Comparison of ENCODE assay signal across 8 cellular contexts in genomic region chr7:5424689-5425506, GRCh38.
DNase-seq lines count a peak whose midpoint lies in the region; ATAC-seq and TF ChIP-seq lines count a peak whose summit lies in the region.

No MANE protein-coding gene starts in this region.

- H3K27ac ChIP-seq in 22Rv1 (peak overlapping the region; percentile 100), caudate nucleus (ENCODE audit: low read depth, low read length) (peak overlapping the region; percentile 99)

- DNase-seq in NOMO-1 treated with dmso at 0.1 percent for 144 hours (lab: John Stamatoyannopoulos, UW; ENCODE audit: unreplicated experiment) (peak; percentile 56), caudate nucleus (lab: John Stamatoyannopoulos, UW) (peak in 24 of 61 donors; percentile 15 to 69 (median 52)), kidney tubule cell (ENCODE audit: low spot score) (peak; percentile 56)
- no peak for DNase-seq in stimulated activated naive B cell treated with anti-CD40 and anti-IgM and Interleukin-4, amounts not matched to agents 10 μg/mL and 1 μg/mL and 100 μg/mL, for 72 hours
- DNase-seq in stimulated activated CD4-positive, alpha-beta T cell treated with anti-CD3 and anti-CD28 coated beads, Interleukin-12 subunit alpha, Interleukin-12 subunit beta, amount 100 ng/mL, for 4 hours, result no peak

- H3K9me3 ChIP-seq in ES-I3 (ENCODE audit: control insufficient read depth, insufficient read depth, low read length), result no peaks in the 10 kb centered on the region

- TF ChIP-seq CTCF in 22Rv1 (IDR thresholded peaks at IDR 0.05), result peak; percentile 17

- H3K4me1 ChIP-seq in ES-I3 (ENCODE audit: insufficient read depth, low read length), result no peaks in the 10 kb centered on the region; the same call in 1 of the 2 replicates

- ATAC-seq in stimulated activated naive B cell treated with anti-CD40 and anti-IgM and Interleukin-4, amounts not matched to agents 10 μg/mL and 1 μg/mL and 100 μg/mL, for 72 hours (replicated peaks), result no peak
- ATAC-seq in GM19023 (IDR thresholded peaks at IDR 0.05; ENCODE audit: unreplicated experiment), result no peak

- H3K27me3 Mint-ChIP-seq in stimulated activated naive B cell treated with anti-CD40 and anti-IgM and Interleukin-4, amounts not matched to agents 10 μg/mL and 1 μg/mL and 100 μg/mL, for 72 hours, result peaks cover 45 to 75% of the 10 kb centered on the region in 2 donors

- peaks cover 0 to 2% of the 10 kb centered on the region in 2 donors for H3K36me3 Mint-ChIP-seq in stimulated activated naive B cell treated with anti-CD40 and anti-IgM and Interleukin-4, amounts not matched to agents 10 μg/mL and 1 μg/mL and 100 μg/mL, for 72 hours

- peak overlapping the region; percentile 84 for H3K9ac ChIP-seq in ES-I3 (ENCODE audit: low read depth, low read length)

- no peaks in the 10 kb centered on the region for H3K36me3 ChIP-seq in ES-I3 (ENCODE audit: insufficient read depth, low read length)

- peak overlapping the region; percentile 88 for H3K27ac Mint-ChIP-seq in stimulated activated naive B cell treated with anti-CD40 and anti-IgM and Interleukin-4, amounts not matched to agents 10 μg/mL and 1 μg/mL and 100 μg/mL, for 72 hours

- H3K4me1 Mint-ChIP-seq in stimulated activated naive B cell treated with anti-CD40 and anti-IgM and Interleukin-4, amounts not matched to agents 10 μg/mL and 1 μg/mL and 100 μg/mL, for 72 hours, result peaks cover 35 to 76% of the 10 kb centered on the region in 2 donors

- no peaks in the 10 kb centered on the region for H3K9me3 Mint-ChIP-seq in stimulated activated naive B cell treated with anti-CD40 and anti-IgM and Interleukin-4, amounts not matched to agents 10 μg/mL and 1 μg/mL and 100 μg/mL, for 72 hours

- peak overlapping the region; percentile 82 to 91 for H3K4me3 Mint-ChIP-seq in stimulated activated naive B cell treated with anti-CD40 and anti-IgM and Interleukin-4, amounts not matched to agents 10 μg/mL and 1 μg/mL and 100 μg/mL, for 72 hours

Comparison
In these comparisons a context has a peak if more than half of its experiments do, and no peak if none do; other contexts are left out.
1. DNase-seq: peak in NOMO-1 treated with dmso at 0.1 percent for 144 hours (single experiment) and kidney tubule cell (single experiment); none in stimulated activated naive B cell treated with anti-CD40 and anti-IgM and Interleukin-4, amounts not matched to agents 10 μg/mL and 1 μg/mL and 100 μg/mL, for 72 hours (single experiment) and stimulated activated CD4-positive, alpha-beta T cell treated with anti-CD3 and anti-CD28 coated beads, Interleukin-12 subunit alpha, Interleukin-12 subunit beta, amount 100 ng/mL, for 4 hours (single experiment).